Comparison of ENCODE assay signal across 11 cellular contexts in the genomic region with DNA sequence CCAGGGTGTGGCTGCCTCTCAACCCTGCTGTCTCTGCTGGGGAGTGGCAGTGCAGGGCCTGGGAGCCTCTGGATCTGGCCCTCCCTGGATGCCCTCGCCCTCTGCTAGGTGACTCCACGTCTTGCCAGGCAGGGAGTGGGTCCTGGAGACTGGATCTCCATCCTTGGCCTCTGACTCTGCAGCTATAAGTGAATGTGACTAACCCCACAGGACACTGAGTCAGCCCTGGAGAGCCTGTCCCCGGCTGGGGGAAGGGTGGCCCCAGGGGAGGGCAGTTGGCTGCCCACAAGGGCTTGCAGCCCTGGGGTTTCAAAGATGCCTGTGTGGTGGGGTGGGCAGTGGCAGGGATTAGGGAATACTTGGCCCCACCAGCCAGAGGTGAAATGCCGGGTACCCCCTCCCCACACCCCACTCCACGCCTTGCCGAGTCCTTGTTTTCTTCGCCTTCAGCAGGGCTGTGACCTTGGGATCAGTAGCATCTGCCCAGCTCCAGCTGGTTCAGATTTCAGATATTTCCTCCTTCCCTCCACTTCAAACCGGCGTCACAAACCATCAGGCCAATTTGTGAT.
A peak's percentile ranks its signal among the peaks of the same experiment; 100 is the strongest.
DNase-seq lines count a peak whose midpoint lies in the region; ATAC-seq, FAIRE-seq and TF ChIP-seq lines count a peak whose summit lies in the region.
"Had no signal": no experiment of that assay in that cellular context is flagged by ENCODE, and none has a peak within 500 bp of the region (broad histone marks: within the 10 kb centered on the region; RNA-seq: fewer than 3 reads in every experiment).

No MANE protein-coding gene starts in this region.

- no peaks in the 10 kb centered on the region for H3K9me3 ChIP-seq in RWPE2 (ENCODE audit: severe bottlenecking)

- DNase-seq in activated effector memory CD4-positive, alpha-beta T cell treated with anti-CD3 and anti-CD28 coated beads, Interleukin-2, amount 50 U/mL, for 16 hours, result peak; percentile 58
- DNase-seq in activated effector memory CD4-positive, alpha-beta T cell treated with Interleukin-2 at 50 U/mL for 16 hours, result no peak
- DNase-seq in RWPE2 (ENCODE audit: low spot score), result no peak
- DNase-seq in glomerular visceral epithelial cell (ENCODE audit: extremely low spot score), result peak; percentile 43
- peak; percentile 61 for DNase-seq in urothelium cell line (ENCODE audit: low spot score)
- DNase-seq in cerebellar cortex (ENCODE audit: low spot score), result no peak
- DNase-seq in kidney glomerular epithelial cell (lab: John Stamatoyannopoulos, UW), result no peak
- DNase-seq in effector memory CD8-positive, alpha-beta T cell, result no peak
- DNase-seq: activated CD4-positive, alpha-beta T cell treated with anti-CD3 and anti-CD28 coated beads for 4 hours; NCI-H1105 had no signal

- no peaks in the 10 kb centered on the region for H3K36me3 ChIP-seq in RWPE2 (ENCODE audit: low read depth)

- no peak overlapping the region for H3K27ac Mint-ChIP-seq in effector memory CD8-positive, alpha-beta T cell

- no peaks in the 10 kb centered on the region for H3K36me3 Mint-ChIP-seq in effector memory CD8-positive, alpha-beta T cell (ENCODE audit: insufficient read depth)

- H3K4me3 ChIP-seq in RWPE2 (ENCODE audit: severe bottlenecking), result no peak overlapping the region
- H3K4me3 ChIP-seq: lung had no signal

- no peak overlapping the region for H3K4me3 Mint-ChIP-seq in effector memory CD8-positive, alpha-beta T cell

- FAIRE-seq in urothelium cell line (lab: Jason Lieb, UNC), result no peak

- no peaks in the 10 kb centered on the region for H3K4me1 Mint-ChIP-seq in effector memory CD8-positive, alpha-beta T cell (ENCODE audit: low read depth in 2 of 2)

- H3K4me1 ChIP-seq in RWPE2 (ENCODE audit: insufficient read depth, poor library complexity, severe bottlenecking), result no peaks in the 10 kb centered on the region

- no peak overlapping the region for H3K27ac ChIP-seq in RWPE2 (ENCODE audit: poor library complexity, severe bottlenecking)

- H3K27me3 ChIP-seq in RWPE2 (ENCODE audit: insufficient read depth, poor library complexity, severe bottlenecking), result no peaks in the 10 kb centered on the region

- no peaks in the 10 kb centered on the region for H3K9me3 Mint-ChIP-seq in effector memory CD8-positive, alpha-beta T cell

- peak; percentile 54; the same call in 2 of the 3 replicates for ATAC-seq in RWPE2 (ENCODE audit: low read depth)
- no peak for ATAC-seq in effector memory CD8-positive, alpha-beta T cell (replicated peaks)

- TF ChIP-seq CTCF in RWPE2 (IDR thresholded peaks at IDR 0.05; ENCODE audit: poor library complexity, severe bottlenecking), result no peak

- H3K27me3 Mint-ChIP-seq in effector memory CD8-positive, alpha-beta T cell, result peaks cover 47 to 85% of the 10 kb centered on the region in 2 donors

Comparison
In these comparisons a context has a peak if more than half of its experiments do, and no peak if none do; other contexts are left out.
1. DNase-seq: peak in activated effector memory CD4-positive, alpha-beta T cell treated with anti-CD3 and anti-CD28 coated beads, Interleukin-2, amount 50 U/mL, for 16 hours (single experiment), glomerular visceral epithelial cell (single experiment) and urothelium cell line (single experiment); none in activated effector memory CD4-positive, alpha-beta T cell treated with Interleukin-2 at 50 U/mL for 16 hours (single experiment), RWPE2 (single experiment), cerebellar cortex (single experiment), kidney glomerular epithelial cell (single experiment) and effector memory CD8-positive, alpha-beta T cell (0 of 3).